Comparison of ENCODE assay signal across 8 cellular contexts in genomic region chr2:73386342-73386868, GRCh38. TPM values are rescaled to one million over a fixed set of nuclear protein-coding genes. Genes with fewer than 3 reads are reported as not detected.
DNase-seq lines count a peak whose midpoint lies in the region; ATAC-seq, FAIRE-seq and TF ChIP-seq lines count a peak whose summit lies in the region.

No MANE protein-coding gene starts in this region.

- H3K27me3 ChIP-seq in BE2C (no peaks in the 10 kb centered on the region), left lung (peaks cover 0 to 3% of the 10 kb centered on the region in 2 donors), tibial artery (no peaks in the 10 kb centered on the region)

- DNase-seq in BE2C (no peak), GM19239 (ENCODE audit: insufficient read length, low spot score) (no peak), astrocyte of the cerebellum (ENCODE audit: low read depth) (no peak), left lung (no peak), tibial artery (no peak)
- DNase-seq in stimulated activated CD4-positive, alpha-beta T cell treated with anti-CD3 and anti-CD28 coated beads, Interleukin-4, amount 100 ng/mL, for 24 hours = no peak

- intact Hi-C loops in left lung (cut with DNase I) (no loop called here), tibial artery (cut with DNase I; ENCODE audit: low total_unique reads) (loop anchor here (10.0 kb wide), 1 partner anchor 152 kb away; the partner anchor contains the start of genes CCT7 and PRADC1)

- H3K4me1 ChIP-seq in BE2C (no peaks in the 10 kb centered on the region), left lung (peaks cover 12 to 22% of the 10 kb centered on the region in 2 donors), tibial artery (peaks cover 0 to 20% (median 10%) of the 10 kb centered on the region in 4 donors)

- no peaks in the 10 kb centered on the region for H3K36me3 ChIP-seq in BE2C
- H3K36me3 ChIP-seq in left lung = no peaks in the 10 kb centered on the region
- H3K36me3 ChIP-seq in tibial artery = no peaks in the 10 kb centered on the region

- H3K9me3 ChIP-seq in BE2C = no peaks in the 10 kb centered on the region
- H3K9me3 ChIP-seq in left lung = no peaks in the 10 kb centered on the region
- H3K9me3 ChIP-seq in tibial artery = no peaks in the 10 kb centered on the region

- FAIRE-seq in GM19239 (lab: Jason Lieb, UNC) = peak; percentile 84

- ATAC-seq in HG03460 (IDR thresholded peaks at IDR 0.05; ENCODE audit: unreplicated experiment) = peak; percentile 24
- peak; percentile 2 for ATAC-seq in left lung
- no peak for ATAC-seq in HG03457 (IDR thresholded peaks at IDR 0.05; ENCODE audit: unreplicated experiment)

- peak overlapping the region; percentile 81 for H3K4me3 ChIP-seq in BE2C (ENCODE audit: low read depth, low read length)
- peak overlapping the region; percentile 93 for H3K4me3 ChIP-seq in astrocyte of the cerebellum (ENCODE audit: low read depth, low read length)
- peak overlapping the region; percentile 67 to 71 for H3K4me3 ChIP-seq in left lung
- H3K4me3 ChIP-seq in tibial artery = peak overlapping the region; percentile 78 to 81

- in situ Hi-C loops in astrocyte of the cerebellum (cut with HindIII; ENCODE audit: low sequenced_read_pairs) = no loop called here

- H3K27ac ChIP-seq in left lung (peak overlapping the region; percentile 84 to 87), tibial artery (peak overlapping the region; percentile 86 to 93)

- no peak for TF ChIP-seq CTCF in BE2C (IDR thresholded peaks at IDR 0.05; ENCODE audit: low read depth, low read length)
- TF ChIP-seq CTCF in astrocyte of the cerebellum (IDR thresholded peaks at IDR 0.05; ENCODE audit: low read depth, low read length, missing control alignments) = no peak
- TF ChIP-seq CTCF in left lung (IDR thresholded peaks at IDR 0.05) = no peak
- TF ChIP-seq CTCF in tibial artery (IDR thresholded peaks at IDR 0.05) = no peak

RNA-seq across cellular contexts. Expression of gene ALMS1, which starts 0.8 kb away (rescaled TPM):
- polyA plus RNA-seq in BE2C (2012; ENCODE audit: insufficient read depth, insufficient read length, low read depth) = 10.1 TPM
- total RNA-seq in left lung = 10 to 100 TPM; 16.4 to 16.7 TPM
